ENCODE assay signal across 1 cellular context in the genomic region with DNA sequence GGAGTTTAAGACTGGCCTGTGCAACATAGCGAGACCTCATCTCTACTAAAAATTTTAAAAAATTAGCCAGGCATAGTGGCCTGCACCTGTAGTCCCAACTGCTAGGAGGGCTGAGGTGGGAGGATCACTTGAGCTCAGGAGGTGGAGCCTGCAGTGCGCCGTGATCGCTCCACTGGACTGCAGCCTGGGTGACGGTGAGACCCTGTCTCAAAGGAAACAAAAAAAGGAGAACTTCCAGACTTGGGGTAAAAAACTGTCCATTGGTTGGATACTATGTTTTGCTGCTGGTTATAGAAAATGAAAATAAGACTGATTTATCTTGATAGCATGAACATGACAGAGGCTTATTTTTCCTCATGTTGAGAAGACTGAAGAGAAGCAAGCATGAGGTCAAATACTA.
TF ChIP-seq lines count a peak whose summit lies in the region.

No MANE protein-coding gene starts in this region.

TF ChIP-seq in SK-N-SH treated with all-trans-retinoic acid at 6 μM for 48 hours, 23 proteins besides CTCF, POLR2A, EP300 and RAD21:
- TF ChIP-seq, protein P1, sequence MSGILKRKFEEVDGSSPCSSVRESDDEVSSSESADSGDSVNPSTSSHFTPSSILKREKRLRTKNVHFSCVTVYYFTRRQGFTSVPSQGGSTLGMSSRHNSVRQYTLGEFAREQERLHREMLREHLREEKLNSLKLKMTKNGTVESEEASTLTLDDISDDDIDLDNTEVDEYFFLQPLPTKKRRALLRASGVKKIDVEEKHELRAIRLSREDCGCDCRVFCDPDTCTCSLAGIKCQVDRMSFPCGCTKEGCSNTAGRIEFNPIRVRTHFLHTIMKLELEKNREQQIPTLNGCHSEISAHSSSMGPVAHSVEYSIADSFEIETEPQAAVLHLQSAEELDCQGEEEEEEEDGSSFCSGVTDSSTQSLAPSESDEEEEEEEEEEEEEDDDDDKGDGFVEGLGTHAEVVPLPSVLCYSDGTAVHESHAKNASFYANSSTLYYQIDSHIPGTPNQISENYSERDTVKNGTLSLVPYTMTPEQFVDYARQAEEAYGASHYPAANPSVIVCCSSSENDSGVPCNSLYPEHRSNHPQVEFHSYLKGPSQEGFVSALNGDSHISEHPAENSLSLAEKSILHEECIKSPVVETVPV (CRISPR knock-in tag; IDR thresholded peaks at IDR 0.05) = no peak
- TF ChIP-seq GLIS3 (CRISPR knock-in tag; IDR thresholded peaks at IDR 0.05) (no peak), BACH2 (CRISPR knock-in tag; IDR thresholded peaks at IDR 0.05; ENCODE audit: borderline replicate concordance) (no peak), ZNF565 (CRISPR knock-in tag; conservative IDR thresholded peaks at IDR 0.05; ENCODE audit: low read depth) (no peak), ZNF70 (CRISPR knock-in tag; IDR thresholded peaks at IDR 0.05) (no peak), TOX (CRISPR knock-in tag; IDR thresholded peaks at IDR 0.05; ENCODE audit: borderline replicate concordance) (no peak), CSDC2 (CRISPR knock-in tag; IDR thresholded peaks at IDR 0.05) (no peak), ZFP3 (CRISPR knock-in tag; IDR thresholded peaks at IDR 0.05) (no peak), ARNTL (CRISPR knock-in tag; IDR thresholded peaks at IDR 0.05; ENCODE audit: borderline replicate concordance, low read depth) (no peak), ZFP30 (CRISPR knock-in tag; IDR thresholded peaks at IDR 0.05) (no peak), ZNF8 (CRISPR knock-in tag; IDR thresholded peaks at IDR 0.05) (no peak), OSR1 (CRISPR knock-in tag; IDR thresholded peaks at IDR 0.05) (no peak), ISL1 (CRISPR knock-in tag; IDR thresholded peaks at IDR 0.05) (no peak), TCF4 (CRISPR knock-in tag; IDR thresholded peaks at IDR 0.05; ENCODE audit: borderline replicate concordance) (no peak), ESRRG (CRISPR knock-in tag; IDR thresholded peaks at IDR 0.05) (no peak)
- TF ChIP-seq, protein P2, sequence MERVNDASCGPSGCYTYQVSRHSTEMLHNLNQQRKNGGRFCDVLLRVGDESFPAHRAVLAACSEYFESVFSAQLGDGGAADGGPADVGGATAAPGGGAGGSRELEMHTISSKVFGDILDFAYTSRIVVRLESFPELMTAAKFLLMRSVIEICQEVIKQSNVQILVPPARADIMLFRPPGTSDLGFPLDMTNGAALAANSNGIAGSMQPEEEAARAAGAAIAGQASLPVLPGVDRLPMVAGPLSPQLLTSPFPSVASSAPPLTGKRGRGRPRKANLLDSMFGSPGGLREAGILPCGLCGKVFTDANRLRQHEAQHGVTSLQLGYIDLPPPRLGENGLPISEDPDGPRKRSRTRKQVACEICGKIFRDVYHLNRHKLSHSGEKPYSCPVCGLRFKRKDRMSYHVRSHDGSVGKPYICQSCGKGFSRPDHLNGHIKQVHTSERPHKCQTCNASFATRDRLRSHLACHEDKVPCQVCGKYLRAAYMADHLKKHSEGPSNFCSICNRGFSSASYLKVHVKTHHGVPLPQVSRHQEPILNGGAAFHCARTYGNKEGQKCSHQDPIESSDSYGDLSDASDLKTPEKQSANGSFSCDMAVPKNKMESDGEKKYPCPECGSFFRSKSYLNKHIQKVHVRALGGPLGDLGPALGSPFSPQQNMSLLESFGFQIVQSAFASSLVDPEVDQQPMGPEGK (CRISPR knock-in tag; IDR thresholded peaks at IDR 0.05; ENCODE audit: borderline replicate concordance) = no peak
- TF ChIP-seq, protein P3, sequence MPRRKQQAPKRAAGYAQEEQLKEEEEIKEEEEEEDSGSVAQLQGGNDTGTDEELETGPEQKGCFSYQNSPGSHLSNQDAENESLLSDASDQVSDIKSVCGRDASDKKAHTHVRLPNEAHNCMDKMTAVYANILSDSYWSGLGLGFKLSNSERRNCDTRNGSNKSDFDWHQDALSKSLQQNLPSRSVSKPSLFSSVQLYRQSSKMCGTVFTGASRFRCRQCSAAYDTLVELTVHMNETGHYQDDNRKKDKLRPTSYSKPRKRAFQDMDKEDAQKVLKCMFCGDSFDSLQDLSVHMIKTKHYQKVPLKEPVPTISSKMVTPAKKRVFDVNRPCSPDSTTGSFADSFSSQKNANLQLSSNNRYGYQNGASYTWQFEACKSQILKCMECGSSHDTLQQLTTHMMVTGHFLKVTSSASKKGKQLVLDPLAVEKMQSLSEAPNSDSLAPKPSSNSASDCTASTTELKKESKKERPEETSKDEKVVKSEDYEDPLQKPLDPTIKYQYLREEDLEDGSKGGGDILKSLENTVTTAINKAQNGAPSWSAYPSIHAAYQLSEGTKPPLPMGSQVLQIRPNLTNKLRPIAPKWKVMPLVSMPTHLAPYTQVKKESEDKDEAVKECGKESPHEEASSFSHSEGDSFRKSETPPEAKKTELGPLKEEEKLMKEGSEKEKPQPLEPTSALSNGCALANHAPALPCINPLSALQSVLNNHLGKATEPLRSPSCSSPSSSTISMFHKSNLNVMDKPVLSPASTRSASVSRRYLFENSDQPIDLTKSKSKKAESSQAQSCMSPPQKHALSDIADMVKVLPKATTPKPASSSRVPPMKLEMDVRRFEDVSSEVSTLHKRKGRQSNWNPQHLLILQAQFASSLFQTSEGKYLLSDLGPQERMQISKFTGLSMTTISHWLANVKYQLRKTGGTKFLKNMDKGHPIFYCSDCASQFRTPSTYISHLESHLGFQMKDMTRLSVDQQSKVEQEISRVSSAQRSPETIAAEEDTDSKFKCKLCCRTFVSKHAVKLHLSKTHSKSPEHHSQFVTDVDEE (CRISPR knock-in tag; IDR thresholded peaks at IDR 0.05) = no peak
- TF ChIP-seq, protein P4, sequence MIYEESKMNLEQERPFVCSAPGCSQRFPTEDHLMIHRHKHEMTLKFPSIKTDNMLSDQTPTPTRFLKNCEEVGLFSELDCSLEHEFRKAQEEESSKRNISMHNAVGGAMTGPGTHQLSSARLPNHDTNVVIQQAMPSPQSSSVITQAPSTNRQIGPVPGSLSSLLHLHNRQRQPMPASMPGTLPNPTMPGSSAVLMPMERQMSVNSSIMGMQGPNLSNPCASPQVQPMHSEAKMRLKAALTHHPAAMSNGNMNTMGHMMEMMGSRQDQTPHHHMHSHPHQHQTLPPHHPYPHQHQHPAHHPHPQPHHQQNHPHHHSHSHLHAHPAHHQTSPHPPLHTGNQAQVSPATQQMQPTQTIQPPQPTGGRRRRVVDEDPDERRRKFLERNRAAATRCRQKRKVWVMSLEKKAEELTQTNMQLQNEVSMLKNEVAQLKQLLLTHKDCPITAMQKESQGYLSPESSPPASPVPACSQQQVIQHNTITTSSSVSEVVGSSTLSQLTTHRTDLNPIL (CRISPR knock-in tag; IDR thresholded peaks at IDR 0.05; ENCODE audit: low read depth) = no peak
- TF ChIP-seq, protein P5, sequence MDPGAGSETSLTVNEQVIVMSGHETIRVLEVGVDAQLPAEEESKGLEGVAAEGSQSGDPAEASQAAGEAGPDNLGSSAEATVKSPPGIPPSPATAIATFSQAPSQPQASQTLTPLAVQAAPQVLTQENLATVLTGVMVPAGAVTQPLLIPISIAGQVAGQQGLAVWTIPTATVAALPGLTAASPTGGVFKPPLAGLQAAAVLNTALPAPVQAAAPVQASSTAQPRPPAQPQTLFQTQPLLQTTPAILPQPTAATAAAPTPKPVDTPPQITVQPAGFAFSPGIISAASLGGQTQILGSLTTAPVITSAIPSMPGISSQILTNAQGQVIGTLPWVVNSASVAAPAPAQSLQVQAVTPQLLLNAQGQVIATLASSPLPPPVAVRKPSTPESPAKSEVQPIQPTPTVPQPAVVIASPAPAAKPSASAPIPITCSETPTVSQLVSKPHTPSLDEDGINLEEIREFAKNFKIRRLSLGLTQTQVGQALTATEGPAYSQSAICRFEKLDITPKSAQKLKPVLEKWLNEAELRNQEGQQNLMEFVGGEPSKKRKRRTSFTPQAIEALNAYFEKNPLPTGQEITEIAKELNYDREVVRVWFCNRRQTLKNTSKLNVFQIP (CRISPR knock-in tag; IDR thresholded peaks at IDR 0.05; ENCODE audit: borderline replicate concordance, low read depth) = no peak
TF ChIP-seq in SK-N-SH treated with all-trans-retinoic acid at 6 μM for 48 hours: peak in this region for 0.
